In the genomic region with DNA sequence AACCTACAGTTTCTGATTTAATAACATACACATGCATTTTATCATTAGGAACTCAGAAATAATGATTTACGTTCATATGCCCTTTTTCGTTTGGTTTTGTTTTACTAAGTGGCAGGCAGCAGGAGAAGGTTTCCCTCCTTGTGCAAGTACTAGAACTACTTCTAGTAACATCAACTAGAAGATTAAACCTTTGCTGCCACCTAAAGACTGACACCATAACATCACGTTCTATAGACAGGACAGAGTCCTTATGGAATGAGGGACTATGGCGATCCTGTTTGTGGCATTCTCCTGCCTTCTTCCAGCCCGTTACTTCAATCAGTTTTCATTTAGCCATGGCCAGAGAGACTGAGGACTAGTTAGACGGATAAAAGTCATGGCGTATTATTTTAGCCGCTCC, we compare ENCODE assay signal across 9 cellular contexts. TPM values are rescaled to one million over a fixed set of nuclear protein-coding genes. Genes with fewer than 3 reads are reported as not detected.
DNase-seq lines count a peak whose midpoint lies in the region; ATAC-seq and TF ChIP-seq lines count a peak whose summit lies in the region.
"Had no signal": no experiment of that assay in that cellular context is flagged by ENCODE, and none has a peak within 500 bp of the region (broad histone marks: within the 10 kb centered on the region; RNA-seq: fewer than 3 reads in every experiment).

No MANE protein-coding gene starts in this region.

- POLR2A ChIA-PET in WTC11 (lab: Charles Lee) = no interaction called here
- POLR2A ChIA-PET in CD4-positive, alpha-beta T cell (lab: Charles Lee) = no interaction called here

- no peaks in the 10 kb centered on the region for H3K79me2 ChIP-seq in neural progenitor cell (ENCODE audit: low read depth)

- H3K36me3 Mint-ChIP-seq in WTC11 (no peaks in the 10 kb centered on the region), neural progenitor cell (no peaks in the 10 kb centered on the region)
- H3K36me3 Mint-ChIP-seq in CD4-positive, alpha-beta T cell (ENCODE audit: low read depth) = no peaks in the 10 kb centered on the region

- H3K27ac Mint-ChIP-seq in WTC11 (no peak overlapping the region), neural progenitor cell (no peak overlapping the region)
- no peak overlapping the region for H3K27ac Mint-ChIP-seq in CD4-positive, alpha-beta T cell
- H3K27ac Mint-ChIP-seq: stimulated activated naive CD8-positive, alpha-beta T cell treated with anti-CD3 and anti-CD28 coated beads, Interleukin-15, Interleukin-2, amounts not matched to agents 100 ng/mL and 50 ng/mL, for 24 hours had no signal

- H4K20me1 ChIP-seq in neural progenitor cell (ENCODE audit: low read depth) = no peaks in the 10 kb centered on the region

- no peaks in the 10 kb centered on the region for H3K27me3 ChIP-seq in neural progenitor cell
- peaks cover 6% of the 10 kb centered on the region for H3K27me3 ChIP-seq in CD4-positive, alpha-beta T cell (ENCODE audit: control insufficient read depth, insufficient read depth, low read length)

- H3K4me1 Mint-ChIP-seq in WTC11 (peaks cover 19% of the 10 kb centered on the region), neural progenitor cell (peaks cover 26% of the 10 kb centered on the region)
- H3K4me1 Mint-ChIP-seq in CD4-positive, alpha-beta T cell (ENCODE audit: low read depth) = no peaks in the 10 kb centered on the region

- DNase-seq in NCI-H1092 (lab: John Stamatoyannopoulos, UW) = peak; percentile 0
- DNase-seq in WTC11 (ENCODE audit: low spot score) = no peak
- peak; percentile 73 for DNase-seq in neural progenitor cell (ENCODE audit: low spot score)
- no peak for DNase-seq in CD4-positive, alpha-beta T cell
- DNase-seq in stimulated activated CD4-positive, alpha-beta T cell treated with anti-CD3 and anti-CD28 coated beads, Interleukin-15, amount 100 ng/mL, for 24 hours = no peak
- no peak for DNase-seq in omental fat pad (ENCODE audit: low spot score)

- no peak overlapping the region for H2AFZ ChIP-seq in neural progenitor cell (replicated peaks)

- no peaks in the 10 kb centered on the region for H3K9me3 ChIP-seq in neural progenitor cell (ENCODE audit: low read depth)
- H3K9me3 ChIP-seq in CD4-positive, alpha-beta T cell (ENCODE audit: control insufficient read depth, low read length) = no peaks in the 10 kb centered on the region

- no peaks in the 10 kb centered on the region for H3F3A ChIP-seq in neural progenitor cell (ENCODE audit: low read depth)

- H3K4me3 ChIP-seq in neural progenitor cell = no peak overlapping the region

- H3K4me1 ChIP-seq in neural progenitor cell = no peaks in the 10 kb centered on the region

- H3K9ac ChIP-seq in neural progenitor cell = no peak overlapping the region

- ATAC-seq in WTC11 (peak; percentile 98), GM21576 (IDR thresholded peaks at IDR 0.05; ENCODE audit: unreplicated experiment) (no peak), omental fat pad (ENCODE audit: low FRiP score) (no peak)
- no peak for ATAC-seq in CD4-positive, alpha-beta T cell (ENCODE audit: poor library complexity)

- H3K9me3 Mint-ChIP-seq in WTC11 (no peaks in the 10 kb centered on the region), neural progenitor cell (no peaks in the 10 kb centered on the region)
- H3K9me3 Mint-ChIP-seq in CD4-positive, alpha-beta T cell = no peaks in the 10 kb centered on the region
- H3K9me3 Mint-ChIP-seq: stimulated activated naive CD8-positive, alpha-beta T cell treated with anti-CD3 and anti-CD28 coated beads, Interleukin-15, Interleukin-2, amounts not matched to agents 100 ng/mL and 50 ng/mL, for 24 hours had no signal

- H3K27ac ChIP-seq in neural progenitor cell = no peak overlapping the region
- H3K27ac ChIP-seq in CD4-positive, alpha-beta T cell (ENCODE audit: low read depth, low read length) = no peak overlapping the region

- H3K4me3 Mint-ChIP-seq in WTC11 (no peak overlapping the region), neural progenitor cell (no peak overlapping the region)
- H3K4me3 Mint-ChIP-seq in CD4-positive, alpha-beta T cell = no peak overlapping the region
- H3K4me3 Mint-ChIP-seq: stimulated activated naive CD8-positive, alpha-beta T cell treated with anti-CD3 and anti-CD28 coated beads, Interleukin-15, Interleukin-2, amounts not matched to agents 100 ng/mL and 50 ng/mL, for 24 hours had no signal

- TF ChIP-seq CTCF in GM12872 (IDR thresholded peaks at IDR 0.05; ENCODE audit: insufficient read depth, low read depth, low read length) (peak; percentile 16; the same call in 1 of the 3 replicates), WTC11 (IDR thresholded peaks at IDR 0.05) (no peak), neural progenitor cell (IDR thresholded peaks at IDR 0.05) (peak; percentile 68), omental fat pad (IDR thresholded peaks at IDR 0.05) (no peak)
- no peak for TF ChIP-seq CTCF in CD4-positive, alpha-beta T cell (IDR thresholded peaks at IDR 0.05)

- no peaks in the 10 kb centered on the region for H3K36me3 ChIP-seq in neural progenitor cell

- no peak overlapping the region for H3K4me2 ChIP-seq in neural progenitor cell

- CTCF ChIA-PET in WTC11 (lab: Charles Lee) = interaction anchor here (0.8 to 3.1 kb wide), 10 partner anchors 9 to 568 kb away, joined by 3 to 19 read pairs (median 3); no protein-coding TSS in a partner anchor
- CTCF ChIA-PET in CD4-positive, alpha-beta T cell (lab: Charles Lee) = interaction anchor here (0.5 kb wide), 1 partner anchor 506 kb away, joined by 3 read pairs; no protein-coding TSS in a partner anchor

- intact Hi-C loops in CD4-positive, alpha-beta T cell (cut with DNase I, micrococcal nuclease) = loop anchor here in 1 of 2 experiments (10.0 kb wide), 1 partner anchor 55 kb away; the partner anchor contains the start of gene GAD2

- H3K27me3 Mint-ChIP-seq in WTC11 (ENCODE audit: low read depth) = no peaks in the 10 kb centered on the region
- peaks cover 16% of the 10 kb centered on the region for H3K27me3 Mint-ChIP-seq in neural progenitor cell (ENCODE audit: insufficient read depth, low read depth)
- peaks cover 43% of the 10 kb centered on the region for H3K27me3 Mint-ChIP-seq in CD4-positive, alpha-beta T cell

TF ChIP-seq in WTC11, 78 proteins besides CTCF, POLR2A, EP300 and RAD21:
- TF ChIP-seq SOX15 (CRISPR knock-in tag; IDR thresholded peaks at IDR 0.05) (no peak), TCF7 (CRISPR knock-in tag; IDR thresholded peaks at IDR 0.05; ENCODE audit: low read depth) (no peak), ZNF317 (CRISPR knock-in tag; IDR thresholded peaks at IDR 0.05; ENCODE audit: borderline replicate concordance, low read depth) (no peak), JAZF1 (CRISPR knock-in tag; IDR thresholded peaks at IDR 0.05) (no peak), OVOL2 (CRISPR knock-in tag; IDR thresholded peaks at IDR 0.05; ENCODE audit: borderline replicate concordance) (no peak), GTF2I (CRISPR knock-in tag; conservative IDR thresholded peaks at IDR 0.05) (no peak), MAX (CRISPR knock-in tag; IDR thresholded peaks at IDR 0.05) (no peak), SMAD3 (CRISPR knock-in tag; IDR thresholded peaks at IDR 0.05; ENCODE audit: borderline replicate concordance) (no peak)

RNA-seq across cellular contexts. Expression of gene GAD2, which starts 53.2 kb away (rescaled TPM):
- 1.4 to 2.7 TPM (median 1.7 TPM) in 3 replicates for total RNA-seq in WTC11 (2021)
- total RNA-seq in neural progenitor cell (ENCODE audit: low replicate concordance) = 0.41 and 0.74 TPM in 2 replicates
- not detected for total RNA-seq in CD4-positive, alpha-beta T cell
- total RNA-seq in omental fat pad = not detected

Comparison
In these comparisons a context has a peak if more than half of its experiments do, and no peak if none do; other contexts are left out.
1. CTCF ChIP-seq: peak in GM12872 (single experiment) and neural progenitor cell (single experiment); none in WTC11 (single experiment), CD4-positive, alpha-beta T cell (single experiment) and omental fat pad (0 of 3).
2. DNase-seq: peak in NCI-H1092 (single experiment) and neural progenitor cell (single experiment); none in WTC11 (single experiment), CD4-positive, alpha-beta T cell (0 of 10), stimulated activated CD4-positive, alpha-beta T cell treated with anti-CD3 and anti-CD28 coated beads, Interleukin-15, amount 100 ng/mL, for 24 hours (single experiment) and omental fat pad (single experiment).